1 cellular context compared by ENCODE assay signal in the genomic region with DNA sequence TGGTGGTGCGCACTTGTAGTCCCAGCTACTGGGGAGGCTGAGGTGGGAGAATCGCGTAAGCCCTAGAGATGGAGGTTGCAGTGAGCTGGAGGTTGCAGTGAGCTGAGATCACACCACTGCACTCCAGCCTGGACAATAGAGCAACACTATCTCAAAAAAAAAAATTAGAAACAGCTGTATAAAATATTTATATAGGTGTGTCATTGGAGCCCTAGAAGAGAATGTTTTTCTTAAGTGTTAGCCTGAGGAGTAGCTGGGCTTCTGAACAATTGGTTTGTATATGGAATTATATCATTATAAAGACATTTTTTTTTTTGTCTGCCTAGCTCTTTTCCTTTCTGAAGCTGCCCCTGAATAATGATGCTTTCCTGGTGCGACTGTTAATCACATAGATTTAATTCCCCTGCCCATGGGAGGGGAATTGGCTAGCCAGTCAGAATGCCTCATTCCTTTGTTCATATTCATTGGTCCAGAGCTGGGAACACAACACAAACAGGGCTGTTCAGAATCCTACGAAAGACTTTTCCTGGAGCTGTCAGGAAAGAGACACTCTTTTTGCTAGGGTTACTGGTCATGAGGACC.
TF ChIP-seq lines count a peak whose summit lies in the region.

No MANE protein-coding gene starts in this region.

TF ChIP-seq in A549, 52 proteins besides CTCF, POLR2A, EP300 and RAD21:
- no peak for TF ChIP-seq FOSB (CRISPR knock-in tag; IDR thresholded peaks at IDR 0.05)
- no peak for TF ChIP-seq RARB (CRISPR knock-in tag; IDR thresholded peaks at IDR 0.05)
- TF ChIP-seq RNF2 (IDR thresholded peaks at IDR 0.05; ENCODE audit: borderline replicate concordance, low read depth) = no peak
- TF ChIP-seq KDM5A (IDR thresholded peaks at IDR 0.05) = no peak
- TF ChIP-seq HOXA7 (CRISPR knock-in tag; IDR thresholded peaks at IDR 0.05) = no peak
- TF ChIP-seq JUNB (IDR thresholded peaks at IDR 0.05) = no peak
- TF ChIP-seq CBX2 (IDR thresholded peaks at IDR 0.05; ENCODE audit: borderline replicate concordance, low read depth) = no peak
- no peak for TF ChIP-seq NFE2L2 (conservative IDR thresholded peaks at IDR 0.05; ENCODE audit: low read length)
- no peak for TF ChIP-seq CHD2 (IDR thresholded peaks at IDR 0.05; ENCODE audit: low read length, partially characterized antibody)
- no peak for TF ChIP-seq ESRRA (IDR thresholded peaks at IDR 0.05; ENCODE audit: borderline replicate concordance, low read length)
- TF ChIP-seq, protein P1, sequence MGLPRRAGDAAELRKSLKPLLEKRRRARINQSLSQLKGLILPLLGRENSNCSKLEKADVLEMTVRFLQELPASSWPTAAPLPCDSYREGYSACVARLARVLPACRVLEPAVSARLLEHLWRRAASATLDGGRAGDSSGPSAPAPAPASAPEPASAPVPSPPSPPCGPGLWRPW (IDR thresholded peaks at IDR 0.05) = no peak
- no peak for TF ChIP-seq FOSL2 (IDR thresholded peaks at IDR 0.05)
- TF ChIP-seq FOSL2 (CRISPR knock-in tag; IDR thresholded peaks at IDR 0.05) = no peak
- no peak for TF ChIP-seq CEBPB (IDR thresholded peaks at IDR 0.05)
- TF ChIP-seq HEYL (CRISPR knock-in tag; IDR thresholded peaks at IDR 0.05) = no peak
- TF ChIP-seq HOXB5 (CRISPR knock-in tag; IDR thresholded peaks at IDR 0.05) = no peak
